11 cellular contexts compared by ENCODE assay signal in genomic region chr6:89941031-89941775, GRCh38. TPM values are rescaled to one million over a fixed set of nuclear protein-coding genes. Genes with fewer than 3 reads are reported as not detected.
A peak's percentile ranks its signal among the peaks of the same experiment; 100 is the strongest.
DNase-seq lines count a peak whose midpoint lies in the region; ATAC-seq, FAIRE-seq and TF ChIP-seq lines count a peak whose summit lies in the region.
"Had no signal": no experiment of that assay in that cellular context is flagged by ENCODE, and none has a peak within 500 bp of the region (broad histone marks: within the 10 kb centered on the region; RNA-seq: fewer than 3 reads in every experiment).

No MANE protein-coding gene starts in this region.

- in situ Hi-C loops in astrocyte of the spinal cord (cut with HindIII; ENCODE audit: low sequenced_read_pairs): no loop called here
- in situ Hi-C loops in transverse colon (cut with MboI; ENCODE audit: low pct_ligation_motif_present in 1 of 4, low pct_unique_long_range_greater_than_20kb in 1 of 4, low sequenced_read_pairs in 3 of 4): loop anchor here in 1 of 4 donors (10.0 kb wide), 1 partner anchor 454 kb away; no protein-coding TSS in a partner anchor

- H3K27me3 ChIP-seq in lower lobe of right lung (ENCODE audit: low read depth) (no peaks in the 10 kb centered on the region), transverse colon (no peaks in the 10 kb centered on the region), small intestine (ENCODE audit: control insufficient read depth in 2 of 2, insufficient read depth in 2 of 2, low read length in 2 of 2) (no peaks in the 10 kb centered on the region)
- H3K27me3 ChIP-seq: adrenal gland had no signal

- 33 to 51% methylated on average over 3 to 15 of the region's 15 CpGs for WGBS in transverse colon (ENCODE audit: low coverage in 1 of 2), 2 donors
- 15 to 60% (median 34%) methylated on average over 15 of the region's 15 CpGs for WGBS in small intestine, 3 donors

- no peak for TF ChIP-seq POLR2A in transverse colon (IDR thresholded peaks at IDR 0.05)

- no peak overlapping the region for H3K4me3 ChIP-seq in astrocyte of the spinal cord (ENCODE audit: low read depth, low read length)
- H3K4me3 ChIP-seq in lower lobe of right lung: no peak overlapping the region
- H3K4me3 ChIP-seq in transverse colon: no peak overlapping the region
- H3K4me3 ChIP-seq in small intestine (ENCODE audit: low read depth in 1 of 2, low read length in 2 of 2): no peak overlapping the region
- H3K4me3 ChIP-seq: adrenal gland had no signal

- no peak for TF ChIP-seq EP300 in transverse colon (IDR thresholded peaks at IDR 0.05; ENCODE audit: low read depth)

- FAIRE-seq in small intestine (lab: Jason Lieb, UNC): no peak

- no peaks in the 10 kb centered on the region for H3K27me3 Mint-ChIP-seq in activated naive CD4-positive, alpha-beta T cell treated with anti-CD3 and anti-CD28 coated beads, Interleukin-2, amount 10 ng/mL, durations not matched to agents 7 days and 5 days
- H3K27me3 Mint-ChIP-seq: CD8-positive, alpha-beta memory T cell had no signal

- H3K27ac ChIP-seq in lower lobe of right lung: peak overlapping the region; percentile 12
- H3K27ac ChIP-seq in transverse colon: no peak overlapping the region
- no peak overlapping the region for H3K27ac ChIP-seq in small intestine (ENCODE audit: low read depth in 1 of 2, low read length in 1 of 2)
- H3K27ac ChIP-seq: adrenal gland had no signal

- H3K36me3 Mint-ChIP-seq in activated naive CD4-positive, alpha-beta T cell treated with anti-CD3 and anti-CD28 coated beads, Interleukin-2, amount 10 ng/mL, durations not matched to agents 7 days and 5 days: peaks cover 66% of the 10 kb centered on the region

- no peak for TF ChIP-seq CTCF in astrocyte of the spinal cord (IDR thresholded peaks at IDR 0.05; ENCODE audit: low read depth, low read length)
- no peak for TF ChIP-seq CTCF in lower lobe of right lung (IDR thresholded peaks at IDR 0.05)
- no peak for TF ChIP-seq CTCF in transverse colon (IDR thresholded peaks at IDR 0.05)

- no peaks in the 10 kb centered on the region for H3K9me3 Mint-ChIP-seq in activated naive CD4-positive, alpha-beta T cell treated with anti-CD3 and anti-CD28 coated beads, Interleukin-2, amount 10 ng/mL, durations not matched to agents 7 days and 5 days
- H3K9me3 Mint-ChIP-seq: CD8-positive, alpha-beta memory T cell had no signal

- ATAC-seq in lower lobe of right lung: peak; percentile 74 to 91

- H3K9me3 ChIP-seq in lower lobe of right lung: no peaks in the 10 kb centered on the region
- no peaks in the 10 kb centered on the region for H3K9me3 ChIP-seq in transverse colon
- no peaks in the 10 kb centered on the region for H3K9me3 ChIP-seq in small intestine (ENCODE audit: control insufficient read depth, low read depth)
- H3K9me3 ChIP-seq: adrenal gland had no signal

- H3K36me3 ChIP-seq in lower lobe of right lung (no peaks in the 10 kb centered on the region), transverse colon (no peaks in the 10 kb centered on the region), small intestine (ENCODE audit: control insufficient read depth in 2 of 2, insufficient read depth in 2 of 2, low read length in 2 of 2) (no peaks in the 10 kb centered on the region)
- H3K36me3 ChIP-seq: adrenal gland had no signal

- H3K4me1 Mint-ChIP-seq in activated naive CD4-positive, alpha-beta T cell treated with anti-CD3 and anti-CD28 coated beads, Interleukin-2, amount 10 ng/mL, durations not matched to agents 7 days and 5 days: peaks cover 55% of the 10 kb centered on the region

- no peak for DNase-seq in activated naive CD4-positive, alpha-beta T cell treated with anti-CD3 and anti-CD28 coated beads, Interleukin-2, amount 10 ng/mL, durations not matched to agents 7 days and 5 days
- DNase-seq in activated naive CD4-positive, alpha-beta T cell (lab: John Stamatoyannopoulos, UW): no peak
- DNase-seq in astrocyte of the spinal cord (ENCODE audit: low read depth, low spot score) (peak; percentile 60), lower lobe of right lung (peak; percentile 64), transverse colon (peak; percentile 38), UCSD-AML1 (lab: John Stamatoyannopoulos, UW; ENCODE audit: unreplicated experiment) (no peak), small intestine (no peak), D341Med (ENCODE audit: low spot score) (no peak)

- H3K27ac Mint-ChIP-seq in activated naive CD4-positive, alpha-beta T cell treated with anti-CD3 and anti-CD28 coated beads, Interleukin-2, amount 10 ng/mL, durations not matched to agents 7 days and 5 days: peak overlapping the region; percentile 77

- intact Hi-C loops in lower lobe of right lung (cut with DNase I): loop anchor here (10.0 kb wide), 2 partner anchors 454 to 534 kb away; no protein-coding TSS in a partner anchor
- intact Hi-C loops in transverse colon (cut with DNase I; ENCODE audit: low total_unique reads): loop anchor here (5.0 to 10.0 kb wide), 2 partner anchors 454 to 541 kb away; no protein-coding TSS in a partner anchor

- peaks cover 13% of the 10 kb centered on the region for H3K4me1 ChIP-seq in lower lobe of right lung
- H3K4me1 ChIP-seq in transverse colon: peaks cover 0 to 20% (median 10%) of the 10 kb centered on the region in 4 donors
- H3K4me1 ChIP-seq in small intestine (ENCODE audit: control insufficient read depth in 2 of 2, insufficient read depth in 1 of 2, low read depth in 1 of 2, low read length in 1 of 2): no peaks in the 10 kb centered on the region
- H3K4me1 ChIP-seq: adrenal gland had no signal

- CTCF ChIA-PET in activated naive CD4-positive, alpha-beta T cell treated with anti-CD3 and anti-CD28 coated beads, Interleukin-2, amount 10 ng/mL, durations not matched to agents 7 days and 5 days (lab: Charles Lee): interaction anchor here (0.6 to 6.3 kb wide), 55 partner anchors 10 to 556 kb away, joined by 3 to 133 read pairs (median 5); no protein-coding TSS in a partner anchor

- H3K4me3 Mint-ChIP-seq in activated naive CD4-positive, alpha-beta T cell treated with anti-CD3 and anti-CD28 coated beads, Interleukin-2, amount 10 ng/mL, durations not matched to agents 7 days and 5 days: no peak overlapping the region
- H3K4me3 Mint-ChIP-seq: CD8-positive, alpha-beta memory T cell had no signal

RNA-seq across cellular contexts. Expression of gene GJA10, which starts 46.9 kb away (rescaled TPM):
- not detected for total RNA-seq in lower lobe of right lung
- total RNA-seq in transverse colon: not detected
- not detected for polyA plus RNA-seq in small intestine
- total RNA-seq: adrenal gland; CD8-positive, alpha-beta memory T cell; lower leg skin had no signal
- polyA plus RNA-seq: adrenal gland; CD8-positive, alpha-beta memory T cell had no signal

Comparison
In these comparisons a context has a peak if more than half of its experiments do, and no peak if none do; other contexts are left out.
1. DNase-seq: peak in astrocyte of the spinal cord (single experiment), lower lobe of right lung (single experiment) and transverse colon (single experiment); none in activated naive CD4-positive, alpha-beta T cell treated with anti-CD3 and anti-CD28 coated beads, Interleukin-2, amount 10 ng/mL, durations not matched to agents 7 days and 5 days (single experiment), activated naive CD4-positive, alpha-beta T cell (0 of 4), UCSD-AML1 (single experiment), small intestine (single experiment) and D341Med (single experiment).